8 cellular contexts compared by ENCODE assay signal in genomic region chr15:29570121-29570930, GRCh38.
A peak's percentile ranks its signal among the peaks of the same experiment; 100 is the strongest.
DNase-seq lines count a peak whose midpoint lies in the region; ATAC-seq and TF ChIP-seq lines count a peak whose summit lies in the region.

No MANE protein-coding gene starts in this region.

- H3K36me3 ChIP-seq in Panc1 (ENCODE audit: control insufficient read depth, insufficient read depth, low read length) (no peaks in the 10 kb centered on the region; the same call in 1 of the 2 replicates), heart left ventricle (no peaks in the 10 kb centered on the region), parathyroid adenoma (ENCODE audit: control insufficient read depth, insufficient read depth, low read length) (no peaks in the 10 kb centered on the region)

- in situ Hi-C loops in Panc1 (cut with HindIII; ENCODE audit: low pct_unique_long_range_greater_than_20kb, low sequenced_read_pairs) = no loop called here

- TF ChIP-seq CTCF in Panc1 (IDR thresholded peaks at IDR 0.05) (no peak), heart left ventricle (IDR thresholded peaks at IDR 0.05) (no peak), parathyroid adenoma (IDR thresholded peaks at IDR 0.05) (no peak)

- H3K27ac Mint-ChIP-seq in stimulated activated effector memory CD8-positive, alpha-beta T cell treated with anti-CD3 and anti-CD28 coated beads, Interleukin-12 subunit alpha, Interleukin-12 subunit beta, amount 100 ng/mL, for 72 hours = no peak overlapping the region

- no peak overlapping the region for H3K27ac ChIP-seq in Panc1 (ENCODE audit: low read length)
- H3K27ac ChIP-seq in heart left ventricle = no peak overlapping the region
- peak overlapping the region; percentile 51 for H3K27ac ChIP-seq in parathyroid adenoma

- CTCF ChIA-PET in Panc1 (lab: Charles Lee) = no interaction called here

- H3K9me3 ChIP-seq in Panc1 (ENCODE audit: control insufficient read depth, insufficient read depth, low read depth, low read length) = no peaks in the 10 kb centered on the region
- H3K9me3 ChIP-seq in heart left ventricle = no peaks in the 10 kb centered on the region
- H3K9me3 ChIP-seq in parathyroid adenoma (ENCODE audit: control insufficient read depth, low read length) = no peaks in the 10 kb centered on the region

- no peak overlapping the region for H3K4me3 Mint-ChIP-seq in stimulated activated effector memory CD8-positive, alpha-beta T cell treated with anti-CD3 and anti-CD28 coated beads, Interleukin-12 subunit alpha, Interleukin-12 subunit beta, amount 100 ng/mL, for 72 hours

- H3K27me3 ChIP-seq in Panc1 (ENCODE audit: control insufficient read depth, insufficient read depth, low read length) (peaks cover 38% of the 10 kb centered on the region), heart left ventricle (peaks cover 25 to 93% (median 54%) of the 10 kb centered on the region in 9 donors), parathyroid adenoma (ENCODE audit: control insufficient read depth, insufficient read depth, low read length) (no peaks in the 10 kb centered on the region)

- TF ChIP-seq POLR2A in heart left ventricle (IDR thresholded peaks at IDR 0.05) = no peak

- WGBS in heart left ventricle, 4 donors = 1 to 3% (median 1%) methylated on average over 16 to 130 of the region's 130 CpGs

- H3K9me3 Mint-ChIP-seq in stimulated activated effector memory CD8-positive, alpha-beta T cell treated with anti-CD3 and anti-CD28 coated beads, Interleukin-12 subunit alpha, Interleukin-12 subunit beta, amount 100 ng/mL, for 72 hours = no peaks in the 10 kb centered on the region

- DNase-seq in EH (ENCODE audit: low read depth) (peak; percentile 11), Panc1 (ENCODE audit: low read depth, low spot score) (no peak), heart left ventricle (peak in 1 of 5 donors; percentile 57)
- DNase-seq in effector CD8-positive, alpha-beta T cell (lab: John Stamatoyannopoulos, UW) = no peak
- no peak for DNase-seq in stimulated activated effector memory CD8-positive, alpha-beta T cell treated with anti-CD3 and anti-CD28 coated beads, Interleukin-12 subunit alpha, Interleukin-12 subunit beta, amount 100 ng/mL, for 72 hours (ENCODE audit: low spot score in 2 of 2)

- H3K79me2 ChIP-seq in parathyroid adenoma = peaks cover 6% of the 10 kb centered on the region

- H2AFZ ChIP-seq in parathyroid adenoma = no peak overlapping the region

- peak overlapping the region; percentile 58 for H3K4me2 ChIP-seq in parathyroid adenoma (ENCODE audit: low read length)

- no peaks in the 10 kb centered on the region for H3K36me3 Mint-ChIP-seq in stimulated activated effector memory CD8-positive, alpha-beta T cell treated with anti-CD3 and anti-CD28 coated beads, Interleukin-12 subunit alpha, Interleukin-12 subunit beta, amount 100 ng/mL, for 72 hours

- ATAC-seq in Panc1 (peak; percentile 75), heart left ventricle (peak in 1 of 4 donors; percentile 31), GM18502 (IDR thresholded peaks at IDR 0.05; ENCODE audit: poor library complexity, unreplicated experiment) (no peak), HG02642 (IDR thresholded peaks at IDR 0.05; ENCODE audit: poor library complexity, unreplicated experiment) (no peak)
- ATAC-seq in stimulated activated effector memory CD8-positive, alpha-beta T cell treated with anti-CD3 and anti-CD28 coated beads, Interleukin-12 subunit alpha, Interleukin-12 subunit beta, amount 100 ng/mL, for 72 hours = no peak

- H3K4me3 ChIP-seq in Panc1 (ENCODE audit: low read depth in 2 of 2, low read length in 2 of 2) = peak overlapping the region; percentile 11 to 36; a peak in 2 of 4 replicates
- peak overlapping the region in 11 of 12 donors; percentile 11 to 59 (median 44) for H3K4me3 ChIP-seq in heart left ventricle
- peak overlapping the region; percentile 25 for H3K4me3 ChIP-seq in parathyroid adenoma (ENCODE audit: low read depth, low read length)

- no peaks in the 10 kb centered on the region for H3K4me1 Mint-ChIP-seq in stimulated activated effector memory CD8-positive, alpha-beta T cell treated with anti-CD3 and anti-CD28 coated beads, Interleukin-12 subunit alpha, Interleukin-12 subunit beta, amount 100 ng/mL, for 72 hours

- POLR2A ChIA-PET in Panc1 (lab: Charles Lee) = no interaction called here

- intact Hi-C loops in Panc1 (cut with micrococcal nuclease; ENCODE audit: unreplicated experiment) = loop anchor here (10.0 kb wide), 1 partner anchor 306 kb away; the partner anchor contains the start of gene NSMCE3
- intact Hi-C loops in heart left ventricle (cut with DNase I) = no loop called here

- no peak overlapping the region for H3K9ac ChIP-seq in parathyroid adenoma

- H3K4me1 ChIP-seq in Panc1 (ENCODE audit: control insufficient read depth, insufficient read depth, low read length) (peaks cover 8% of the 10 kb centered on the region), heart left ventricle (peaks cover 0 to 28% (median 7%) of the 10 kb centered on the region in 12 donors), parathyroid adenoma (peaks cover 8% of the 10 kb centered on the region)

- BruUV-seq in Panc1 (replicated peaks; lab: Mats Ljungman, UMichigan) = no TSS peak
